In the genomic region with DNA sequence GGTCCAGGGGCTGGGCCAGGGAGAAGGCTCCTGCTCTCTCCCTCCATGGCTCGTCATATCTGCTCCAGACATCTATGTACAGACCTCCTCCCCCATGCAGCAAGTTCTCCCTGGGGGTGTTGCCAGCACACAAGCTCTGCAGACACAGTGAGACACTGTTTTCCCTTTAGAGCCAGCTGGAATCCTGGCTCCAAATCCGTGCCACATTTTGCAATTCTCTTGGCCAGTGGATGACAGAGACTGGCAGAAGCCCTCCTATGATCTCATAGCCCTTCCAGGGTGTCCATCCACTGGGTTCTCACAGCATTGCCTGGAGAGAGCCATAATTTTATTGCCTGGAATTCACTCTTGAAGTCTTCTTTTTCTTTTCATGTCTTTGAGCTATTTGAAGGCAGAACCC, we compare ENCODE assay signal across 10 cellular contexts.
DNase-seq lines count a peak whose midpoint lies in the region; ATAC-seq lines count a peak whose summit lies in the region.
"Had no signal": no experiment of that assay in that cellular context is flagged by ENCODE, and none has a peak within 500 bp of the region (broad histone marks: within the 10 kb centered on the region; RNA-seq: fewer than 3 reads in every experiment).

No MANE protein-coding gene starts in this region.

- H3K27ac Mint-ChIP-seq in activated naive CD4-positive, alpha-beta T cell treated with anti-CD3 and anti-CD28 coated beads, Interleukin-2, amount 10 ng/mL, durations not matched to agents 7 days and 5 days = no peak overlapping the region
- H3K27ac Mint-ChIP-seq: mesothelial cell of epicardium had no signal

- H3K4me1 Mint-ChIP-seq in activated naive CD4-positive, alpha-beta T cell treated with anti-CD3 and anti-CD28 coated beads, Interleukin-2, amount 10 ng/mL, durations not matched to agents 7 days and 5 days = no peaks in the 10 kb centered on the region
- H3K4me1 Mint-ChIP-seq: central memory CD8-positive, alpha-beta T cell had no signal

- H3K36me3 Mint-ChIP-seq in activated naive CD4-positive, alpha-beta T cell treated with anti-CD3 and anti-CD28 coated beads, Interleukin-2, amount 10 ng/mL, durations not matched to agents 7 days and 5 days = no peaks in the 10 kb centered on the region
- H3K36me3 Mint-ChIP-seq: mesothelial cell of epicardium had no signal

- no peak overlapping the region for H3K4me3 Mint-ChIP-seq in activated naive CD4-positive, alpha-beta T cell treated with anti-CD3 and anti-CD28 coated beads, Interleukin-2, amount 10 ng/mL, durations not matched to agents 7 days and 5 days
- H3K4me3 Mint-ChIP-seq: central memory CD8-positive, alpha-beta T cell; mesothelial cell of epicardium had no signal

- peaks cover 35% of the 10 kb centered on the region for H3K27me3 Mint-ChIP-seq in activated naive CD4-positive, alpha-beta T cell treated with anti-CD3 and anti-CD28 coated beads, Interleukin-2, amount 10 ng/mL, durations not matched to agents 7 days and 5 days

- peaks cover 2% of the 10 kb centered on the region for H3K9me3 Mint-ChIP-seq in activated naive CD4-positive, alpha-beta T cell treated with anti-CD3 and anti-CD28 coated beads, Interleukin-2, amount 10 ng/mL, durations not matched to agents 7 days and 5 days
- H3K9me3 Mint-ChIP-seq: central memory CD8-positive, alpha-beta T cell had no signal

- CTCF ChIA-PET in activated naive CD4-positive, alpha-beta T cell treated with anti-CD3 and anti-CD28 coated beads, Interleukin-2, amount 10 ng/mL, durations not matched to agents 7 days and 5 days (lab: Charles Lee) = no interaction called here

- ATAC-seq in GM19395 (IDR thresholded peaks at IDR 0.05; ENCODE audit: unreplicated experiment) = no peak

- peak; percentile 14 for DNase-seq in COLO829 (ENCODE audit: low spot score)
- peak; percentile 27 for DNase-seq in NCI-H2196 treated with DMSO at 0.1 percent for 48 hours (lab: John Stamatoyannopoulos, UW; ENCODE audit: unreplicated experiment)
- DNase-seq in fibroblast of the conjunctiva (ENCODE audit: low read depth) = peak; percentile 1
- peak in 51 of 56 donors; percentile 10 to 86 (median 62) for DNase-seq in nucleus accumbens (lab: John Stamatoyannopoulos, UW)
- no peak for DNase-seq in T-helper 1 cell
- no peak for DNase-seq in activated naive CD4-positive, alpha-beta T cell treated with anti-CD3 and anti-CD28 coated beads, Interleukin-2, amount 10 ng/mL, durations not matched to agents 7 days and 5 days
- DNase-seq in D341Med (ENCODE audit: low spot score) = no peak

Comparison
In these comparisons a context has a peak if more than half of its experiments do, and no peak if none do; other contexts are left out.
1. DNase-seq: peak in COLO829 (single experiment), NCI-H2196 treated with DMSO at 0.1 percent for 48 hours (single experiment), fibroblast of the conjunctiva (single experiment) and nucleus accumbens (51 of 56); none in T-helper 1 cell (0 of 5), activated naive CD4-positive, alpha-beta T cell treated with anti-CD3 and anti-CD28 coated beads, Interleukin-2, amount 10 ng/mL, durations not matched to agents 7 days and 5 days (single experiment) and D341Med (single experiment).